1 cellular context compared by ENCODE assay signal in genomic region chr14:100524233-100524932, GRCh38.
TF ChIP-seq lines count a peak whose summit lies in the region.

No MANE protein-coding gene starts in this region.

TF ChIP-seq in HEK293, 187 proteins besides CTCF, POLR2A, EP300 and RAD21 (continued from another document):
- TF ChIP-seq ZNF449 (tag by site-specific recombination; IDR thresholded peaks at IDR 0.05) (no peak), ZNF366 (tag by site-specific recombination; conservative IDR thresholded peaks at IDR 0.05) (no peak), ZNF561 (tag by site-specific recombination; IDR thresholded peaks at IDR 0.05; ENCODE audit: borderline replicate concordance) (no peak), ZNF513 (tag by site-specific recombination; IDR thresholded peaks at IDR 0.05) (no peak)
